13 cellular contexts compared by ENCODE assay signal in the genomic region with DNA sequence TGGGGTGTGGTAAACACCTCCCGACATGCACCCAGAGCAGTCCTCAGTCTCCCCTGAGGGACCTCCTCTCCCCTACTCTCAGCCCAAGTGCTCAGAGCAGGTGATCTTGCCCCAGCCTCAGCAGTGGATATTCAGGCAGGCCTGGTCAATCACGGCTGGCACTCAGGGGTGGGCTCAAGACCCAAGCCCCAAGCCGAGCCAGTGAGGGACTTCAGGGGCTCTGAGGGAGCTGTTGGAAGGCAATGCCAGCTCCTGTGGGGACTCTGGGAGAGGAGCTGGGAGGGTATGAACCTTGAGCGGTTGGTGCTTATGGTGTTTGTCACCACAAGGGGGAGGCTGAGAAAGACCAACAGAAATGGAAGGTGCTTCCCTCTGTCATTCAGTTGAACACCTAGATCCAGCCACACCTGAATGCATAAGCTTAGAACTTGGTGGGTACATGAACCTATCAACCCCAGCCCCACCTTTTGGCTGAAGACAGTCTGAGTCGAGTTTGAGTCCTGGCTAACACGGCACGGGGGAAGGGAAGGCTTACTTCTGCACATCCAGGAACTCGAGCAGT. TPM values are rescaled to one million over a fixed set of nuclear protein-coding genes. Genes with fewer than 3 reads are reported as not detected.
DNase-seq lines count a peak whose midpoint lies in the region; ATAC-seq and TF ChIP-seq lines count a peak whose summit lies in the region.
"Had no signal": no experiment of that assay in that cellular context is flagged by ENCODE, and none has a peak within 500 bp of the region (broad histone marks: within the 10 kb centered on the region; RNA-seq: fewer than 3 reads in every experiment).

No MANE protein-coding gene starts in this region.

- ATAC-seq in DND-41 (ENCODE audit: insufficient read depth, low read depth) (no peak), GM19023 (IDR thresholded peaks at IDR 0.05; ENCODE audit: unreplicated experiment) (no peak), HG03439 (IDR thresholded peaks at IDR 0.05; ENCODE audit: unreplicated experiment) (no peak)
- ATAC-seq: stimulated activated naive CD8-positive, alpha-beta T cell treated with anti-CD3 and anti-CD28 coated beads, Interleukin-15, amount 100 ng/mL, for 72 hours had no signal

- no peak overlapping the region for H2AFZ ChIP-seq in DND-41 (ENCODE audit: low read depth, low read length)

- H3K4me2 ChIP-seq in DND-41 (ENCODE audit: insufficient read depth, low read length) (no peak overlapping the region), mesendoderm (ENCODE audit: low read length) (no peak overlapping the region)

- H3K36me3 ChIP-seq in DND-41 (ENCODE audit: insufficient read depth, low read length) = no peaks in the 10 kb centered on the region
- no peaks in the 10 kb centered on the region for H3K36me3 ChIP-seq in brain microvascular endothelial cell (replicated peaks)
- H3K36me3 ChIP-seq in mesendoderm (ENCODE audit: control insufficient read depth, insufficient read depth, low read length) = no peaks in the 10 kb centered on the region

- H3K9me3 ChIP-seq in DND-41 (ENCODE audit: insufficient read depth, low read length, severe bottlenecking) = no peaks in the 10 kb centered on the region

- H3K4me1 ChIP-seq in DND-41 (ENCODE audit: insufficient read depth, low read length) (no peaks in the 10 kb centered on the region), mesendoderm (ENCODE audit: control insufficient read depth, low read depth, low read length) (no peaks in the 10 kb centered on the region)

- H4K20me1 ChIP-seq in DND-41 (ENCODE audit: insufficient read depth, low read length) = no peaks in the 10 kb centered on the region

- H3K79me1 ChIP-seq in mesendoderm (ENCODE audit: low read length) = no peaks in the 10 kb centered on the region

- WGBS in mesendoderm (ENCODE audit: extremely low coverage, insufficient coverage, low lambda C conversion rate) = no CpG with 5 or more reads among the region's 8 CpGs

- H2BK120ac ChIP-seq in mesendoderm (ENCODE audit: low read depth, low read length) = no peak overlapping the region

- no peak overlapping the region for H3K4ac ChIP-seq in mesendoderm (ENCODE audit: low read depth, low read length)

- H2AK5ac ChIP-seq in mesendoderm (ENCODE audit: low read length) = no peak overlapping the region

- TF ChIP-seq CTCF in DND-41 (IDR thresholded peaks at IDR 0.05; ENCODE audit: borderline replicate concordance, extremely low read depth, low read length, poor library complexity, severe bottlenecking) (peak; percentile 35), brain microvascular endothelial cell (IDR thresholded peaks at IDR 0.05; ENCODE audit: low read depth, low read length, missing control alignments) (peak; percentile 43)

- DNase-seq in DND-41 (no peak), HuH-7.5 (ENCODE audit: low spot score) (peak; percentile 61), brain microvascular endothelial cell (no peak), mesendoderm (peak; percentile 40), EL (no peak)
- DNase-seq: activated CD4-positive, alpha-beta T cell treated with anti-CD3 and anti-CD28 coated beads for 1 hour; NCI-H146; SHP77; stimulated activated CD4-positive, alpha-beta T cell treated with anti-CD3 and anti-CD28 coated beads, Interleukin-2, amount 100 ng/mL, for 24 hours; stimulated activated naive CD8-positive, alpha-beta T cell treated with anti-CD3 and anti-CD28 coated beads, Interleukin-15, amount 100 ng/mL, for 72 hours had no signal

- no peak overlapping the region for H3K18ac ChIP-seq in mesendoderm (ENCODE audit: low read length)

- no peak overlapping the region for H2BK15ac ChIP-seq in mesendoderm (replicated peaks; ENCODE audit: low read depth)

- H4K5ac ChIP-seq in mesendoderm (ENCODE audit: low read length) = no peak overlapping the region

- H4K8ac ChIP-seq in mesendoderm (ENCODE audit: low read depth, low read length) = no peak overlapping the region

- no peak overlapping the region for H3K23ac ChIP-seq in mesendoderm (ENCODE audit: low read length)

- H2BK5ac ChIP-seq in mesendoderm (ENCODE audit: low read length) = no peak overlapping the region

- H3K79me2 ChIP-seq in DND-41 (ENCODE audit: insufficient read depth, low read length) (no peaks in the 10 kb centered on the region), mesendoderm (ENCODE audit: control insufficient read depth, insufficient read depth, low read length) (no peaks in the 10 kb centered on the region)

- H3K27me3 ChIP-seq in DND-41 (ENCODE audit: insufficient read depth, low read length, poor library complexity) (no peaks in the 10 kb centered on the region), brain microvascular endothelial cell (replicated peaks) (no peaks in the 10 kb centered on the region), mesendoderm (ENCODE audit: insufficient read depth, low read length, poor library complexity) (no peaks in the 10 kb centered on the region)

- no peak overlapping the region for H3K4me3 ChIP-seq in DND-41 (ENCODE audit: low read depth in 1 of 2, low read length in 2 of 2)
- H3K4me3 ChIP-seq in brain microvascular endothelial cell (ENCODE audit: low read depth, low read length) = no peak overlapping the region
- no peak overlapping the region for H3K4me3 ChIP-seq in mesendoderm (ENCODE audit: low read length)

- no peak overlapping the region for H3K27ac ChIP-seq in DND-41 (ENCODE audit: low read length)
- H3K27ac ChIP-seq in brain microvascular endothelial cell = no peak overlapping the region
- H3K27ac ChIP-seq in mesendoderm (ENCODE audit: low read depth, low read length) = no peak overlapping the region

- in situ Hi-C loops in brain microvascular endothelial cell (cut with HindIII; ENCODE audit: low pct_ligation_motif_present, low sequenced_read_pairs) = no loop called here

- H3K56ac ChIP-seq in mesendoderm (ENCODE audit: low read length) = no peak overlapping the region

- H3K9ac ChIP-seq in DND-41 (ENCODE audit: low read depth, low read length) (no peak overlapping the region), mesendoderm (ENCODE audit: low read length) (no peak overlapping the region)

RNA-seq across cellular contexts. Expression of a gene that starts 19.4 kb away (rescaled TPM):
- polyA plus RNA-seq in mesendoderm (2013, experiment 1 of 2) = 1.8 TPM
- 1.9 TPM for polyA plus RNA-seq in mesendoderm (2013, experiment 2 of 2)

RNA-seq across cellular contexts. Expression of a gene that starts 27.1 kb away (rescaled TPM):
- 0.27 TPM for polyA plus RNA-seq in mesendoderm (2013, experiment 1 of 2)
- 0.34 TPM for polyA plus RNA-seq in mesendoderm (2013, experiment 2 of 2)
- polyA plus RNA-seq: neural cell had no signal

RNA-seq across cellular contexts. Expression of a gene that starts 43.6 kb away (rescaled TPM):
- 0.06 TPM for polyA plus RNA-seq in mesendoderm (2013, experiment 1 of 2)
- 0.17 TPM for polyA plus RNA-seq in mesendoderm (2013, experiment 2 of 2)
- polyA plus RNA-seq: neural cell had no signal

Comparison
In these comparisons a context has a peak if more than half of its experiments do, and no peak if none do; other contexts are left out.
1. DNase-seq: peak in HuH-7.5 (single experiment) and mesendoderm (single experiment); none in DND-41 (single experiment), brain microvascular endothelial cell (single experiment) and EL (single experiment).